Comparison of ENCODE assay signal across 13 cellular contexts in genomic region chr11:37509471-37509870, GRCh38.
DNase-seq lines count a peak whose midpoint lies in the region; ATAC-seq and TF ChIP-seq lines count a peak whose summit lies in the region.
"Had no signal": no experiment of that assay in that cellular context is flagged by ENCODE, and none has a peak within 500 bp of the region (broad histone marks: within the 10 kb centered on the region; RNA-seq: fewer than 3 reads in every experiment).

No MANE protein-coding gene starts in this region.

- H3K9me3 Mint-ChIP-seq in HFFc6 = no peaks in the 10 kb centered on the region
- H3K9me3 Mint-ChIP-seq in stimulated activated memory B cell treated with anti-CD40 and anti-IgM and Interleukin-4, amounts not matched to agents 10 μg/mL and 1 μg/mL and 100 μg/mL, for 72 hours = peaks cover 7% of the 10 kb centered on the region
- H3K9me3 Mint-ChIP-seq: GM23338 had no signal

- no peak for TF ChIP-seq CTCF in HFFc6 (IDR thresholded peaks at IDR 0.05)

- H3K4me3 Mint-ChIP-seq in HFFc6 = no peak overlapping the region
- no peak overlapping the region for H3K4me3 Mint-ChIP-seq in stimulated activated memory B cell treated with anti-CD40 and anti-IgM and Interleukin-4, amounts not matched to agents 10 μg/mL and 1 μg/mL and 100 μg/mL, for 72 hours
- H3K4me3 Mint-ChIP-seq: CD4-positive, CD25-positive, alpha-beta regulatory T cell; GM23338 had no signal

- peaks cover 73% of the 10 kb centered on the region for H3K4me1 Mint-ChIP-seq in HFFc6 (ENCODE audit: low read depth)
- no peaks in the 10 kb centered on the region for H3K4me1 Mint-ChIP-seq in stimulated activated memory B cell treated with anti-CD40 and anti-IgM and Interleukin-4, amounts not matched to agents 10 μg/mL and 1 μg/mL and 100 μg/mL, for 72 hours
- H3K4me1 Mint-ChIP-seq: CD4-positive, CD25-positive, alpha-beta regulatory T cell had no signal

- peak; percentile 19 for DNase-seq in EH (ENCODE audit: low read depth)
- DNase-seq in HFFc6 = no peak
- DNase-seq in RPMI7951 (ENCODE audit: low read depth) = peak; percentile 22
- DNase-seq in kidney tubule cell (ENCODE audit: low spot score) = peak; percentile 39
- DNase-seq in activated CD4-positive, alpha-beta T cell treated with anti-CD3 and anti-CD28 coated beads for 4 hours = no peak
- DNase-seq in midbrain (lab: John Stamatoyannopoulos, UW) = no peak
- DNase-seq: 8988T; AML-193; CD4-positive, CD25-positive, alpha-beta regulatory T cell; DMS53 had no signal

- H3K27me3 Mint-ChIP-seq in HFFc6 (ENCODE audit: insufficient read depth) = peaks cover 4% of the 10 kb centered on the region; the same call in 1 of the 2 replicates
- H3K27me3 Mint-ChIP-seq in stimulated activated memory B cell treated with anti-CD40 and anti-IgM and Interleukin-4, amounts not matched to agents 10 μg/mL and 1 μg/mL and 100 μg/mL, for 72 hours = no peaks in the 10 kb centered on the region
- H3K27me3 Mint-ChIP-seq: CD4-positive, CD25-positive, alpha-beta regulatory T cell had no signal

- H3K27ac Mint-ChIP-seq in HFFc6 = peak overlapping the region; percentile 30; the same call in 1 of the 2 replicates
- no peak overlapping the region for H3K27ac Mint-ChIP-seq in stimulated activated memory B cell treated with anti-CD40 and anti-IgM and Interleukin-4, amounts not matched to agents 10 μg/mL and 1 μg/mL and 100 μg/mL, for 72 hours
- H3K27ac Mint-ChIP-seq: CD4-positive, CD25-positive, alpha-beta regulatory T cell; GM23338 had no signal

- peaks cover 5% of the 10 kb centered on the region; the same call in 1 of the 2 replicates for H3K36me3 Mint-ChIP-seq in HFFc6 (ENCODE audit: low read depth)
- H3K36me3 Mint-ChIP-seq in stimulated activated memory B cell treated with anti-CD40 and anti-IgM and Interleukin-4, amounts not matched to agents 10 μg/mL and 1 μg/mL and 100 μg/mL, for 72 hours = no peaks in the 10 kb centered on the region
- H3K36me3 Mint-ChIP-seq: CD4-positive, CD25-positive, alpha-beta regulatory T cell had no signal

- no peak for ATAC-seq in stimulated activated memory B cell treated with anti-CD40 and anti-IgM and Interleukin-4, amounts not matched to agents 10 μg/mL and 1 μg/mL and 100 μg/mL, for 72 hours
- ATAC-seq: GM23338, HepG2 had no signal

Comparison
In these comparisons a context has a peak if more than half of its experiments do, and no peak if none do; other contexts are left out.
1. DNase-seq: peak in EH (single experiment), RPMI7951 (single experiment) and kidney tubule cell (single experiment); none in HFFc6 (single experiment), activated CD4-positive, alpha-beta T cell treated with anti-CD3 and anti-CD28 coated beads for 4 hours (0 of 2) and midbrain (single experiment).